ENCODE assay signal across 8 cellular contexts in the genomic region with DNA sequence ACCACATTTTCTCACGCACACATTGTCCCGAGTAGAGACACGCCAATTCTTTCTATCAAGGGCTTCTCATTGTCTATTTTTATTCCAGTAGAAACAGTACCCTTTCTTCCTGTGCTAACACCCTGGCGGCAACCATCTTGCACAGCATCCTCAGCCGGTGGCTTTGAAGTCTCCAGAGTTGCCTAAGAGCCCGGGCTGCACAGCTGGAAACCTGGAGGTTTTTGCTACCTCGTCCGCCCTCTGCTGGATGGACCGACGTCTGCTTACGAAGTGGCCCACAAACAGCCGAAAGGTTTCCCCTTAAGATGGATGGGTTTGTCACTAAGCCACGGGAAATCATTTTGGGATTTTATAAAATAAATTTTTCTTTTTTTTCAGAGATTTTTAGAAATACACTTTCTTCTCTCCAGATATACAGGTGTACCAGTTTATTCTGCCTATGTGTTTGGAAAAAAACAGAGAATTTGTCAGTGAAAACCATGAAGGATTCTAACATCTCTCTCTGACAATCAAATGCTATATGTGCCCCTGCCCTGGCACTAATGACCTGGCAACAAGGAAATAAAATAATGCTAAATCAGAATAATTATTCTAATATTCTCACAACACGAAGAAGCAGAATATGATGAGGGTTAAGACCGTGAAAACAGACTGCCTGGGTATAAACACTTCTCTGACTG.
DNase-seq lines count a peak whose midpoint lies in the region; ATAC-seq, FAIRE-seq and TF ChIP-seq lines count a peak whose summit lies in the region.

No MANE protein-coding gene starts in this region.

- H3K4me3 ChIP-seq in astrocyte (ENCODE audit: insufficient read depth, low read depth, low read length) = no peak overlapping the region
- H3K4me3 ChIP-seq in hepatocyte = no peak overlapping the region
- no peak overlapping the region for H3K4me3 ChIP-seq in small intestine (ENCODE audit: low read depth in 1 of 2, low read length in 2 of 2)

- peak; percentile 47 for FAIRE-seq in GM12891 (lab: Jason Lieb, UNC)
- no peak for FAIRE-seq in astrocyte (lab: Jason Lieb, UNC)
- no peak for FAIRE-seq in small intestine (lab: Jason Lieb, UNC)

- no peaks in the 10 kb centered on the region for H3K4me1 Mint-ChIP-seq in astrocyte (ENCODE audit: low read depth, unreplicated experiment)

- H3K36me3 Mint-ChIP-seq in astrocyte (ENCODE audit: low read depth, unreplicated experiment) = no peaks in the 10 kb centered on the region

- H3K36me3 ChIP-seq in astrocyte (ENCODE audit: insufficient read depth, low read length) = no peaks in the 10 kb centered on the region
- H3K36me3 ChIP-seq in hepatocyte (replicated peaks; ENCODE audit: insufficient read depth, low read depth) = no peaks in the 10 kb centered on the region
- no peaks in the 10 kb centered on the region for H3K36me3 ChIP-seq in small intestine (ENCODE audit: control insufficient read depth in 2 of 2, insufficient read depth in 2 of 2, low read length in 2 of 2)

- H3K27me3 Mint-ChIP-seq in astrocyte (ENCODE audit: low read depth, unreplicated experiment) = peaks cover 2% of the 10 kb centered on the region

- TF ChIP-seq CTCF in astrocyte (IDR thresholded peaks at IDR 0.05; ENCODE audit: insufficient read depth, low read depth, low read length) (peak; percentile 78), hepatocyte (IDR thresholded peaks at IDR 0.05; ENCODE audit: poor library complexity) (peak; percentile 93)

- H4K20me1 ChIP-seq in astrocyte (ENCODE audit: insufficient read depth, low read length) (no peaks in the 10 kb centered on the region), hepatocyte (ENCODE audit: insufficient read depth, poor library complexity, severe bottlenecking) (no peaks in the 10 kb centered on the region)

- H3K4me3 Mint-ChIP-seq in astrocyte (ENCODE audit: unreplicated experiment) = no peak overlapping the region

- 22% methylated on average over 15 of the region's 15 CpGs for WGBS in hepatocyte (ENCODE audit: low lambda C conversion rate, missing lambda C conversion rate)
- WGBS in small intestine, 3 donors = 17 to 25% (median 21%) methylated on average over 15 of the region's 15 CpGs

- H3K9ac ChIP-seq in astrocyte (ENCODE audit: low read length) = no peak overlapping the region

- DNase-seq in GM12891 (ENCODE audit: insufficient read length, low spot score) (peak; percentile 12), NCI-H146 treated with DMSO at 0.1 percent for 48 hours (lab: John Stamatoyannopoulos, UW; ENCODE audit: unreplicated experiment) (peak; percentile 88), T-helper 22 cell (ENCODE audit: low read depth) (peak; percentile 14), astrocyte (ENCODE audit: low read depth) (peak; percentile 67), hepatocyte (ENCODE audit: low spot score) (peak; percentile 95), small intestine (peak; percentile 82), mesenteric fat pad (ENCODE audit: low spot score) (no peak)

- no peaks in the 10 kb centered on the region for H3K9me3 ChIP-seq in astrocyte (ENCODE audit: insufficient read depth, low read depth, low read length)
- H3K9me3 ChIP-seq in hepatocyte (ENCODE audit: low read depth) = no peaks in the 10 kb centered on the region
- no peaks in the 10 kb centered on the region for H3K9me3 ChIP-seq in small intestine (ENCODE audit: control insufficient read depth, low read depth)

- peak; percentile 96 for ATAC-seq in HG02759 (IDR thresholded peaks at IDR 0.05; ENCODE audit: unreplicated experiment)

- peaks cover 5% of the 10 kb centered on the region for H3K27me3 ChIP-seq in astrocyte (ENCODE audit: insufficient read depth, low read length)
- no peaks in the 10 kb centered on the region for H3K27me3 ChIP-seq in hepatocyte
- H3K27me3 ChIP-seq in small intestine (ENCODE audit: control insufficient read depth in 2 of 2, insufficient read depth in 2 of 2, low read length in 2 of 2) = peaks cover 0 to 3% of the 10 kb centered on the region in 2 donors

- no peaks in the 10 kb centered on the region for H3K9me2 ChIP-seq in hepatocyte (replicated peaks; ENCODE audit: insufficient read depth)

- H2AFZ ChIP-seq in astrocyte (ENCODE audit: low read depth, low read length) (no peak overlapping the region), hepatocyte (no peak overlapping the region)

- H3K79me2 ChIP-seq in astrocyte (ENCODE audit: insufficient read depth, low read length) (no peaks in the 10 kb centered on the region), hepatocyte (no peaks in the 10 kb centered on the region)

- H3K4me2 ChIP-seq in astrocyte (ENCODE audit: low read length) (no peak overlapping the region), hepatocyte (no peak overlapping the region)

- H3K9me3 Mint-ChIP-seq in astrocyte (ENCODE audit: unreplicated experiment) = no peaks in the 10 kb centered on the region

- no peak overlapping the region for H3K27ac Mint-ChIP-seq in astrocyte (ENCODE audit: unreplicated experiment)

- H3K27ac ChIP-seq in astrocyte (ENCODE audit: low read depth, low read length) (no peak overlapping the region), hepatocyte (no peak overlapping the region), small intestine (ENCODE audit: low read depth in 1 of 2, low read length in 1 of 2) (no peak overlapping the region)

- H3K4me1 ChIP-seq in astrocyte (ENCODE audit: insufficient read depth, low read length) (no peaks in the 10 kb centered on the region), hepatocyte (ENCODE audit: insufficient read depth) (no peaks in the 10 kb centered on the region), small intestine (ENCODE audit: control insufficient read depth in 2 of 2, insufficient read depth in 1 of 2, low read depth in 1 of 2, low read length in 1 of 2) (no peaks in the 10 kb centered on the region)

- no peak for TF ChIP-seq POLR2A in GM12891 (IDR thresholded peaks at IDR 0.05; ENCODE audit: low read depth, low read length)

TF ChIP-seq in GM12891, 5 proteins besides CTCF, POLR2A, EP300 and RAD21:
- no peak for TF ChIP-seq TAF1 (IDR thresholded peaks at IDR 0.05; ENCODE audit: low read depth, low read length)
- no peak for TF ChIP-seq POU2F2 (IDR thresholded peaks at IDR 0.05; ENCODE audit: low read depth, low read length)
- TF ChIP-seq SPI1 (IDR thresholded peaks at IDR 0.05; ENCODE audit: low read depth, low read length) = no peak
- no peak for TF ChIP-seq PAX5 (IDR thresholded peaks at IDR 0.05; ENCODE audit: insufficient read depth, low read length, severe bottlenecking)
- TF ChIP-seq POLR2AphosphoS5 (IDR thresholded peaks at IDR 0.05; ENCODE audit: low read depth, low read length) = no peak
